Comparison of ENCODE assay signal across 14 cellular contexts in the genomic region with DNA sequence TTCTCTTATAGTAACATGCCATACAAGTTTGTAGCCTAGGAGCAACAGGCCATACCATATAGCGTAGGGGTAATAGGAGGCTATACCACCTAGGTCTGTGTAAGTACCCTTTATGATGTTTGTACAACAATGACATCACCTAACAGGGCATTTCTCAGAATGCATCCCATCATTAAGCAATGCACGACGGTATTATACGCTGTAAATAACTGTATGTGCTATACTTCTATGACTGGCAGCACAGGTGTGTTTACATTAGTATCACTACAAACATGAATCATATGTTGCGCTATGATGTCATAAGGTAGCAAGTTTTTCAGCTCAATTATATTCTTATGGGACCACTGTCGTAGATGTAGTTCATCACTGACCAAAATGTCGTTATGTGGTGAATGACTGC. TPM values are rescaled to one million over a fixed set of nuclear protein-coding genes. Genes with fewer than 3 reads are reported as not detected.
DNase-seq lines count a peak whose midpoint lies in the region; ATAC-seq, FAIRE-seq and TF ChIP-seq lines count a peak whose summit lies in the region.
"Had no signal": no experiment of that assay in that cellular context is flagged by ENCODE, and none has a peak within 500 bp of the region (broad histone marks: within the 10 kb centered on the region; RNA-seq: fewer than 3 reads in every experiment).

No MANE protein-coding gene starts in this region.

- TF ChIP-seq RAD21 in A549 (conservative IDR thresholded peaks at IDR 0.05 in 1 of 2, IDR thresholded peaks at IDR 0.05 in 1 of 2) (no peak), K562 (CRISPR knock-in tag; conservative IDR thresholded peaks at IDR 0.05 in 1 of 2, IDR thresholded peaks at IDR 0.05 in 1 of 2) (no peak)

- no peak overlapping the region for H3K4me3 ChIP-seq in A549
- H3K4me3 ChIP-seq in K562: no peak overlapping the region
- no peak overlapping the region for H3K4me3 ChIP-seq in mesenchymal stem cell (ENCODE audit: insufficient read depth in 1 of 2, low read depth in 1 of 2, low read length in 2 of 2)
- H3K4me3 ChIP-seq: GM23248 had no signal

- POLR2A ChIA-PET in A549 (lab: Yijun Ruan, JAX) (no interaction called here), K562 (lab: Yijun Ruan, JAX) (interaction anchor here (0.6 to 1.9 kb wide), 3 partner anchors 15 to 19 kb away, joined by 3 to 4 read pairs (median 3); no protein-coding TSS in a partner anchor)

- intact Hi-C loops in K562 (cut with micrococcal nuclease): no loop called here

- CTCF ChIA-PET in A549 (lab: Yijun Ruan, JAX) (interaction anchor here (0.5 to 3.1 kb wide), 6 partner anchors 15 to 1367 kb away, joined by 3 to 12 read pairs (median 4); a partner anchor contains a TSS), K562 (lab: Yijun Ruan, JAX; ENCODE audit: low intra/inter-chr PET ratio) (no interaction called here)

- H2AFZ ChIP-seq in K562 (ENCODE audit: low read depth, low read length) (no peak overlapping the region), mesenchymal stem cell (ENCODE audit: low read depth, low read length) (no peak overlapping the region)
- H2AFZ ChIP-seq: GM23248 had no signal

- H2BK12ac ChIP-seq in mesenchymal stem cell (ENCODE audit: low read length in 2 of 2): no peak overlapping the region

- ATAC-seq in A549: no peak
- ATAC-seq in K562: no peak
- ATAC-seq in GM18511 (IDR thresholded peaks at IDR 0.05; ENCODE audit: unreplicated experiment): no peak

- no peak overlapping the region for H4K8ac ChIP-seq in mesenchymal stem cell (ENCODE audit: low read length)

- peaks cover 68% of the 10 kb centered on the region for H3K79me2 ChIP-seq in K562 (ENCODE audit: control insufficient read depth, insufficient read depth, low read length)

- H3K9ac ChIP-seq in K562 (ENCODE audit: insufficient read depth in 1 of 2, low read depth in 2 of 2, low read length in 2 of 2): no peak overlapping the region
- H3K9ac ChIP-seq in mesenchymal stem cell (ENCODE audit: low read length): no peak overlapping the region
- H3K9ac ChIP-seq: GM23248 had no signal

- WGBS in A549 (ENCODE audit: missing lambda C conversion rate): 92% methylated on average over 7 of the region's 7 CpGs
- WGBS in K562 (ENCODE audit: insufficient coverage, low coverage, missing lambda C conversion rate): 96% methylated on average over 7 of the region's 7 CpGs
- 90% methylated on average over 6 of the region's 7 CpGs for WGBS in mesenchymal stem cell

- no peak overlapping the region for H2BK15ac ChIP-seq in mesenchymal stem cell (ENCODE audit: low read depth, poor library complexity, severe bottlenecking)

- H3K9me1 ChIP-seq in K562 (ENCODE audit: control insufficient read depth, insufficient read depth, low read length): peaks cover 9% of the 10 kb centered on the region

- no peak overlapping the region for H2BK5ac ChIP-seq in mesenchymal stem cell (ENCODE audit: low read depth, low read length, poor library complexity, severe bottlenecking)

- BruUV-seq in K562 (replicated peaks; lab: Mats Ljungman, UMichigan): no TSS peak

- no peak overlapping the region for H3K14ac ChIP-seq in mesenchymal stem cell (ENCODE audit: low read length in 2 of 2)

- H3K79me1 ChIP-seq in mesenchymal stem cell (replicated peaks; ENCODE audit: low read length, poor library complexity, severe bottlenecking): peaks cover 13% of the 10 kb centered on the region

- H3K27me3 ChIP-seq in K562 (ENCODE audit: control insufficient read depth in 2 of 2, insufficient read depth in 2 of 2, low read length in 2 of 2) (no peaks in the 10 kb centered on the region), mesenchymal stem cell (ENCODE audit: control insufficient read depth in 1 of 2, insufficient read depth in 1 of 2, low read length in 2 of 2) (no peaks in the 10 kb centered on the region)
- H3K27me3 ChIP-seq: BE2C had no signal

- H3K9me3 ChIP-seq in A549 (no peaks in the 10 kb centered on the region), K562 (replicated peaks; ENCODE audit: control insufficient read depth, insufficient read depth, low read depth, low read length) (no peaks in the 10 kb centered on the region), mesenchymal stem cell (ENCODE audit: control insufficient read depth, low read length) (no peaks in the 10 kb centered on the region)
- H3K9me3 ChIP-seq: BE2C had no signal

- no peak overlapping the region for H3K4me2 ChIP-seq in A549
- H3K4me2 ChIP-seq in K562 (ENCODE audit: insufficient read depth, low read length): no peak overlapping the region
- H3K4me2 ChIP-seq in mesenchymal stem cell (ENCODE audit: low read length, poor library complexity, severe bottlenecking): no peak overlapping the region

- H2BK120ac ChIP-seq in mesenchymal stem cell (ENCODE audit: low read depth, low read length): no peak overlapping the region

- no peak overlapping the region for H3K4ac ChIP-seq in mesenchymal stem cell (ENCODE audit: low read depth in 1 of 2, low read length in 2 of 2)

- H3K27ac ChIP-seq in A549 (no peak overlapping the region), K562 (ENCODE audit: extremely low read depth, low read depth, low read length) (no peak overlapping the region), mesenchymal stem cell (ENCODE audit: low read length, poor library complexity, severe bottlenecking) (no peak overlapping the region)
- H3K27ac ChIP-seq: C4-2B, GM23248 had no signal

- no peak for TF ChIP-seq POLR2A in A549 (IDR thresholded peaks at IDR 0.05; ENCODE audit: low read length)
- no peak for TF ChIP-seq POLR2A in K562 (conservative IDR thresholded peaks at IDR 0.05)

- no peak overlapping the region for H4K91ac ChIP-seq in mesenchymal stem cell (ENCODE audit: low read length)

- H3K18ac ChIP-seq in mesenchymal stem cell (ENCODE audit: low read depth in 1 of 2, low read length in 2 of 2): no peak overlapping the region

- H3K4me1 ChIP-seq in A549 (peaks cover 7% of the 10 kb centered on the region), K562 (replicated peaks in 1 of 2; ENCODE audit: control insufficient read depth in 2 of 2, insufficient read depth in 2 of 2, low read length in 2 of 2) (peaks cover 0 to 32% of the 10 kb centered on the region in 2 experiments), mesenchymal stem cell (ENCODE audit: control insufficient read depth, insufficient read depth, low read depth, low read length) (peaks cover 4% of the 10 kb centered on the region)
- H3K4me1 ChIP-seq: BE2C had no signal

- no peak for TF ChIP-seq EP300 in A549 (IDR thresholded peaks at IDR 0.05)
- TF ChIP-seq EP300 in K562 (IDR thresholded peaks at IDR 0.05; ENCODE audit: low read length): no peak

- FAIRE-seq in A549 (lab: Jason Lieb, UNC) (no peak), K562 (lab: Jason Lieb, UNC) (no peak)
- FAIRE-seq: A204.1, H54 had no signal

- H3K36me3 ChIP-seq in K562 (ENCODE audit: control insufficient read depth, insufficient read depth, low read length): peaks cover 78% of the 10 kb centered on the region
- peaks cover 24 to 76% of the 10 kb centered on the region in 2 experiments for H3K36me3 ChIP-seq in mesenchymal stem cell (ENCODE audit: control insufficient read depth in 1 of 2, insufficient read depth in 2 of 2, low read depth in 1 of 2, low read length in 2 of 2)

- no peak overlapping the region for H2AK5ac ChIP-seq in mesenchymal stem cell (ENCODE audit: low read length, severe bottlenecking)

- H3K23ac ChIP-seq in mesenchymal stem cell (ENCODE audit: low read length in 2 of 2): no peak overlapping the region

- peaks cover 19% of the 10 kb centered on the region; the same call in 1 of the 2 replicates for H4K20me1 ChIP-seq in K562 (replicated peaks; ENCODE audit: control insufficient read depth, insufficient read depth, low read length)

- no peak for TF ChIP-seq CTCF in A549 (IDR thresholded peaks at IDR 0.05)
- no peak for TF ChIP-seq CTCF in K562 (IDR thresholded peaks at IDR 0.05 in 2 of 3, conservative IDR thresholded peaks at IDR 0.05 in 1 of 3; ENCODE audit: insufficient read depth in 2 of 3, low read depth in 1 of 3, low read length in 3 of 3)

- DNase-seq in A549 (ENCODE audit: low read depth in 1 of 2, low spot score in 1 of 2) (no peak), DMS53 treated with DMSO at 0.1 percent for 48 hours (lab: John Stamatoyannopoulos, UW; ENCODE audit: unreplicated experiment) (peak; percentile 78), NCI-H69 (lab: John Stamatoyannopoulos, UW) (peak; percentile 6), K562 (ENCODE audit: extremely low read depth in 1 of 4, low spot score in 3 of 4) (no peak), mesenchymal stem cell (no peak), SKM-1 treated with dmso at 0.1 percent for 144 hours (lab: John Stamatoyannopoulos, UW; ENCODE audit: unreplicated experiment) (no peak)
- DNase-seq: BE2C; CD4-positive, alpha-beta memory T cell; GF-D8; GM23248 had no signal

- in situ Hi-C loops in K562 (cut with MboI): no loop called here

RNA-seq across cellular contexts. Expression of a gene that starts 31.0 kb away (rescaled TPM):
- polyA plus RNA-seq in A549 (2011; rRNA removed): 36.7 and 54.9 TPM in 2 replicates
- 14.3 and 15.8 TPM in 2 replicates for polyA plus RNA-seq in A549 (2012; cell fraction: cytosol; rRNA removed)
- 14.8 and 22.2 TPM in 2 replicates for polyA plus RNA-seq in A549 (2012; cell fraction: nucleus; rRNA removed)
- polyA plus RNA-seq in A549 (2017; fragmentation: RNase III; extraction: RNeasy Plus Mini Kit Qiagen cat#74134 plus additional on column Dnase treatment): 37.2 to 40.9 TPM (median 38.1 TPM) in 3 replicates
- polyA minus RNA-seq in A549 (2011; rRNA and poly(A)+ RNA removed): 58.0 and 60.5 TPM in 2 replicates
- 37.0 and 96.7 TPM in 2 replicates for total RNA-seq in K562 (2011; cell fraction: chromatin; rRNA removed; ENCODE audit: low replicate concordance)
- 22.0 and 32.6 TPM in 2 replicates for total RNA-seq in K562 (2011; cell fraction: nucleolus; rRNA removed)
- 53.4 and 65.7 TPM in 2 replicates for total RNA-seq in K562 (2011; cell fraction: nucleoplasm; rRNA removed)
- 17.8 and 18.7 TPM in 2 replicates for total RNA-seq in K562 (2014; rRNA removed)
- 24.5 and 26.1 TPM in 2 replicates for total RNA-seq in K562 (2014; rRNA removed; fragmentation: Illumina TruSeq; extraction: Trizol)
- 20.7 and 25.0 TPM in 2 replicates for total RNA-seq in K562 (2015; rRNA removed; fragmentation: Illumina TruSeq; extraction: Trizol)
- 52.2 and 59.9 TPM in 2 replicates for total RNA-seq in K562 (2021)
- polyA plus RNA-seq in K562 (2011; rRNA removed): 19.4 and 22.9 TPM in 2 replicates
- 8.7 and 15.8 TPM in 2 replicates for polyA plus RNA-seq in K562 (2011; cell fraction: cytosol; rRNA removed)
- polyA plus RNA-seq in K562 (2011; cell fraction: nucleus; rRNA removed): 28.0 and 40.0 TPM in 2 replicates
- polyA plus RNA-seq in K562 (2012): 37.3 and 38.0 TPM in 2 replicates
- 50.7 and 52.0 TPM in 2 replicates for polyA plus RNA-seq in K562 (2014; fragmentation: Illumina TruSeq; extraction: Trizol)
- 10 to 100 TPM; 25.3 to 40.0 TPM for polyA plus RNA-seq in K562 (2014; fragmentation: Nextera tagmentation; extraction: Ambion mirVana)
- polyA plus RNA-seq in K562 (2014; rRNA removed): 20.9 and 26.0 TPM in 2 replicates
- polyA minus RNA-seq in K562 (2011; rRNA and poly(A)+ RNA removed): 60.3 and 74.4 TPM in 2 replicates
- polyA minus RNA-seq in K562 (2011; cell fraction: cytosol; rRNA and poly(A)+ RNA removed): 38.7 and 40.3 TPM in 2 replicates
- 14.8 and 28.8 TPM in 2 replicates for polyA minus RNA-seq in K562 (2011; cell fraction: nucleus; rRNA and poly(A)+ RNA removed)
- 47.9 TPM for polyA plus RNA-seq in mesenchymal stem cell (2013, experiment 1 of 2)
- polyA plus RNA-seq in mesenchymal stem cell (2013, experiment 2 of 2): 45.5 TPM

RNA-seq across cellular contexts. Expression of a gene that starts 58.1 kb away (rescaled TPM):
- polyA plus RNA-seq in A549 (2011; rRNA removed) (49.0 and 104 TPM in 2 replicates), A549 (2017; fragmentation: RNase III; extraction: RNeasy Plus Mini Kit Qiagen cat#74134 plus additional on column Dnase treatment) (106 to 120 TPM (median 114 TPM) in 3 replicates), K562 (2011; rRNA removed) (70.3 and 109 TPM in 2 replicates), K562 (2014; fragmentation: Illumina TruSeq; extraction: Trizol) (131 and 153 TPM in 2 replicates), K562 (2014; fragmentation: Nextera tagmentation; extraction: Ambion mirVana) (100 to 1,000 TPM; 185 to 190 TPM), K562 (2014; rRNA removed) (163 and 186 TPM in 2 replicates)
- polyA plus RNA-seq in A549 (2012; cell fraction: cytosol; rRNA removed): 39.7 and 51.9 TPM in 2 replicates
- 15.8 and 31.3 TPM in 2 replicates for polyA plus RNA-seq in A549 (2012; cell fraction: nucleus; rRNA removed)
- 18.4 and 25.7 TPM in 2 replicates for polyA minus RNA-seq in A549 (2011; rRNA and poly(A)+ RNA removed)
- total RNA-seq in K562 (2011; cell fraction: chromatin; rRNA removed; ENCODE audit: low replicate concordance): 27.3 and 28.7 TPM in 2 replicates
- total RNA-seq in K562 (2011; cell fraction: nucleolus; rRNA removed): 26.3 and 26.7 TPM in 2 replicates
- 21.8 and 29.6 TPM in 2 replicates for total RNA-seq in K562 (2011; cell fraction: nucleoplasm; rRNA removed)
- total RNA-seq in K562 (2014; rRNA removed) (83.7 and 105 TPM in 2 replicates), K562 (2014; rRNA removed; fragmentation: Illumina TruSeq; extraction: Trizol) (163 and 167 TPM in 2 replicates), K562 (2015; rRNA removed; fragmentation: Illumina TruSeq; extraction: Trizol) (123 and 133 TPM in 2 replicates), K562 (2021) (75.2 and 81.4 TPM in 2 replicates)
- 27.3 and 58.0 TPM in 2 replicates for polyA plus RNA-seq in K562 (2011; cell fraction: cytosol; rRNA removed)
- polyA plus RNA-seq in K562 (2011; cell fraction: nucleus; rRNA removed): 23.6 and 46.5 TPM in 2 replicates
- 60.2 and 99.7 TPM in 2 replicates for polyA plus RNA-seq in K562 (2012)
- 43.3 and 44.4 TPM in 2 replicates for polyA minus RNA-seq in K562 (2011; rRNA and poly(A)+ RNA removed)
- polyA minus RNA-seq in K562 (2011; cell fraction: cytosol; rRNA and poly(A)+ RNA removed): 27.7 and 46.1 TPM in 2 replicates
- 19.8 and 20.9 TPM in 2 replicates for polyA minus RNA-seq in K562 (2011; cell fraction: nucleus; rRNA and poly(A)+ RNA removed)
- polyA plus RNA-seq in mesenchymal stem cell (2013, experiment 1 of 2): 53.8 TPM
- 63.4 TPM for polyA plus RNA-seq in mesenchymal stem cell (2013, experiment 2 of 2)

RNA-seq across cellular contexts. Expression of a gene that starts 58.4 kb away (rescaled TPM):
- polyA plus RNA-seq in A549 (2011; rRNA removed): 4.4 and 4.8 TPM in 2 replicates
- polyA plus RNA-seq in A549 (2012; cell fraction: cytosol; rRNA removed): 4.0 and 5.9 TPM in 2 replicates
- polyA plus RNA-seq in A549 (2012; cell fraction: nucleus; rRNA removed): 6.0 and 6.6 TPM in 2 replicates
- polyA plus RNA-seq in A549 (2017; fragmentation: RNase III; extraction: RNeasy Plus Mini Kit Qiagen cat#74134 plus additional on column Dnase treatment): 5.3 to 6.0 TPM (median 5.7 TPM) in 3 replicates
- polyA minus RNA-seq in A549 (2011; rRNA and poly(A)+ RNA removed): 6.2 and 8.5 TPM in 2 replicates
- total RNA-seq in K562 (2011; cell fraction: chromatin; rRNA removed; ENCODE audit: low replicate concordance): 5.6 and 8.5 TPM in 2 replicates
- total RNA-seq in K562 (2011; cell fraction: nucleolus; rRNA removed): 13.2 and 15.8 TPM in 2 replicates
- total RNA-seq in K562 (2011; cell fraction: nucleoplasm; rRNA removed): 10.8 and 11.0 TPM in 2 replicates
- total RNA-seq in K562 (2014; rRNA removed): 5.1 and 6.5 TPM in 2 replicates
- total RNA-seq in K562 (2014; rRNA removed; fragmentation: Illumina TruSeq; extraction: Trizol): 4.4 TPM in 2 replicates
- 4.6 and 4.7 TPM in 2 replicates for total RNA-seq in K562 (2015; rRNA removed; fragmentation: Illumina TruSeq; extraction: Trizol)
- total RNA-seq in K562 (2021): 5.6 and 6.2 TPM in 2 replicates
- 2.6 and 2.9 TPM in 2 replicates for polyA plus RNA-seq in K562 (2011; rRNA removed)
- polyA plus RNA-seq in K562 (2011; cell fraction: cytosol; rRNA removed): 3.1 and 8.1 TPM in 2 replicates
- 1.6 and 2.1 TPM in 2 replicates for polyA plus RNA-seq in K562 (2011; cell fraction: nucleus; rRNA removed)
- polyA plus RNA-seq in K562 (2012): 2.8 and 4.0 TPM in 2 replicates
- polyA plus RNA-seq in K562 (2014; fragmentation: Illumina TruSeq; extraction: Trizol): 2.8 and 3.3 TPM in 2 replicates
- 1 to 10 TPM in 1 of 2 experiments, under 1 TPM in 1; 0.70 to 1.0 TPM for polyA plus RNA-seq in K562 (2014; fragmentation: Nextera tagmentation; extraction: Ambion mirVana)
- polyA plus RNA-seq in K562 (2014; rRNA removed): 2.9 and 3.1 TPM in 2 replicates
- 5.1 and 6.5 TPM in 2 replicates for polyA minus RNA-seq in K562 (2011; rRNA and poly(A)+ RNA removed)
- polyA minus RNA-seq in K562 (2011; cell fraction: cytosol; rRNA and poly(A)+ RNA removed): 3.4 and 5.0 TPM in 2 replicates
- polyA minus RNA-seq in K562 (2011; cell fraction: nucleus; rRNA and poly(A)+ RNA removed): 6.1 and 7.7 TPM in 2 replicates
- polyA plus RNA-seq in mesenchymal stem cell (2013, experiment 1 of 2): 2.5 TPM
- 2.5 TPM for polyA plus RNA-seq in mesenchymal stem cell (2013, experiment 2 of 2)

Comparison
In these comparisons a context has a peak if more than half of its experiments do, and no peak if none do; other contexts are left out.
1. DNase-seq: peak in DMS53 treated with DMSO at 0.1 percent for 48 hours (single experiment) and NCI-H69 (single experiment); none in A549 (0 of 2), K562 (0 of 4), mesenchymal stem cell (single experiment) and SKM-1 treated with dmso at 0.1 percent for 144 hours (single experiment).